In the genomic region with DNA sequence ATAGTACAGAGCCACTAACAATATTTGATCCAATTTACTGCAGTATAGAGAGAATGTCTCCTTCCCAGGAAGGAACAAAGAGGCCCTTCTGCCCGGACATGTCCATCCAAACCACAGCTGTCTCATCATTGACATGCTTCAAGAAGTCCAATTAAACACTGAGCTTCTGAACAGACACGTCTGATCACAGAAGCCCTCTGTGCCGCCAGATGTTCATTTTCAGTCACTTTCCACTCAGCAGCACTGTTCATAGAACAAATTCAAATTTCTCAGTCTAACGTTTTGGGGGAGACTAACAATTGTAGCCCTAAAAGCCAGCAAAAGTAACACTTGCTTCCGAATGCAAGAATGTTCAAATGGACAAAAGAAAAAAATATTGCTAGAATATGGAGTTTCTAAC, we compare ENCODE assay signal across 8 cellular contexts. TPM values are rescaled to one million over a fixed set of nuclear protein-coding genes. Genes with fewer than 3 reads are reported as not detected.
DNase-seq lines count a peak whose midpoint lies in the region; ATAC-seq and TF ChIP-seq lines count a peak whose summit lies in the region.

No MANE protein-coding gene starts in this region.

- CTCF ChIA-PET in WTC11 (lab: Charles Lee): interaction anchor here (3.6 kb wide), 1 partner anchor 15 kb away, joined by 16 read pairs; a partner anchor contains a TSS

- no peak for TF ChIP-seq CTCF in WTC11 (IDR thresholded peaks at IDR 0.05)

- no peak for DNase-seq in activated naive CD4-positive, alpha-beta T cell (lab: John Stamatoyannopoulos, UW)
- DNase-seq in WTC11 (ENCODE audit: low spot score) (no peak), hippocampal formation (lab: John Stamatoyannopoulos, UW) (peak; percentile 49 to 62), NCI-H2107 treated with DMSO at 0.1 percent for 48 hours (lab: John Stamatoyannopoulos, UW; ENCODE audit: unreplicated experiment) (no peak), T-helper 9 cell (no peak)
- no peak for DNase-seq in stimulated activated naive B cell treated with anti-CD40 and anti-IgM and Interleukin-4, amounts not matched to agents 10 μg/mL and 1 μg/mL and 100 μg/mL, for 72 hours

- peak overlapping the region; percentile 39 for H3K4me3 Mint-ChIP-seq in activated naive CD4-positive, alpha-beta T cell treated with anti-CD3 and anti-CD28 coated beads, Interleukin-2, amount 50 U/mL, for 24 hours
- H3K4me3 Mint-ChIP-seq in WTC11: no peak overlapping the region
- peak overlapping the region; percentile 54 to 67 for H3K4me3 Mint-ChIP-seq in stimulated activated naive B cell treated with anti-CD40 and anti-IgM and Interleukin-4, amounts not matched to agents 10 μg/mL and 1 μg/mL and 100 μg/mL, for 72 hours

- no peaks in the 10 kb centered on the region for H3K27me3 Mint-ChIP-seq in activated naive CD4-positive, alpha-beta T cell treated with anti-CD3 and anti-CD28 coated beads, Interleukin-2, amount 50 U/mL, for 24 hours
- H3K27me3 Mint-ChIP-seq in WTC11 (ENCODE audit: low read depth): no peaks in the 10 kb centered on the region
- H3K27me3 Mint-ChIP-seq in stimulated activated naive B cell treated with anti-CD40 and anti-IgM and Interleukin-4, amounts not matched to agents 10 μg/mL and 1 μg/mL and 100 μg/mL, for 72 hours: no peaks in the 10 kb centered on the region

- H3K27ac Mint-ChIP-seq in activated naive CD4-positive, alpha-beta T cell treated with anti-CD3 and anti-CD28 coated beads, Interleukin-2, amount 50 U/mL, for 24 hours: peak overlapping the region; percentile 84
- peak overlapping the region; percentile 95 for H3K27ac Mint-ChIP-seq in WTC11
- peak overlapping the region; percentile 99 for H3K27ac Mint-ChIP-seq in stimulated activated naive B cell treated with anti-CD40 and anti-IgM and Interleukin-4, amounts not matched to agents 10 μg/mL and 1 μg/mL and 100 μg/mL, for 72 hours

- H3K36me3 Mint-ChIP-seq in activated naive CD4-positive, alpha-beta T cell treated with anti-CD3 and anti-CD28 coated beads, Interleukin-2, amount 50 U/mL, for 24 hours: peaks cover 4% of the 10 kb centered on the region
- H3K36me3 Mint-ChIP-seq in WTC11: peaks cover 4% of the 10 kb centered on the region
- peaks cover 11 to 12% of the 10 kb centered on the region in 2 donors for H3K36me3 Mint-ChIP-seq in stimulated activated naive B cell treated with anti-CD40 and anti-IgM and Interleukin-4, amounts not matched to agents 10 μg/mL and 1 μg/mL and 100 μg/mL, for 72 hours

- ATAC-seq in WTC11 (no peak), HG03139 (IDR thresholded peaks at IDR 0.05; ENCODE audit: unreplicated experiment) (no peak)
- no peak for ATAC-seq in stimulated activated naive B cell treated with anti-CD40 and anti-IgM and Interleukin-4, amounts not matched to agents 10 μg/mL and 1 μg/mL and 100 μg/mL, for 72 hours (replicated peaks)

- peaks cover 51% of the 10 kb centered on the region for H3K4me1 Mint-ChIP-seq in activated naive CD4-positive, alpha-beta T cell treated with anti-CD3 and anti-CD28 coated beads, Interleukin-2, amount 50 U/mL, for 24 hours
- H3K4me1 Mint-ChIP-seq in WTC11: peaks cover 15% of the 10 kb centered on the region
- peaks cover 28 to 65% of the 10 kb centered on the region in 2 donors for H3K4me1 Mint-ChIP-seq in stimulated activated naive B cell treated with anti-CD40 and anti-IgM and Interleukin-4, amounts not matched to agents 10 μg/mL and 1 μg/mL and 100 μg/mL, for 72 hours

- POLR2A ChIA-PET in WTC11 (lab: Charles Lee): interaction anchor here (0.5 kb wide), 1 partner anchor 47 kb away, joined by 5 read pairs; no protein-coding TSS in a partner anchor

- H3K9me3 Mint-ChIP-seq in activated naive CD4-positive, alpha-beta T cell treated with anti-CD3 and anti-CD28 coated beads, Interleukin-2, amount 50 U/mL, for 24 hours: no peaks in the 10 kb centered on the region
- no peaks in the 10 kb centered on the region for H3K9me3 Mint-ChIP-seq in WTC11
- H3K9me3 Mint-ChIP-seq in stimulated activated naive B cell treated with anti-CD40 and anti-IgM and Interleukin-4, amounts not matched to agents 10 μg/mL and 1 μg/mL and 100 μg/mL, for 72 hours: no peaks in the 10 kb centered on the region

TF ChIP-seq in WTC11, 78 proteins besides CTCF, POLR2A, EP300 and RAD21:
- no peak for TF ChIP-seq TP53 (CRISPR knock-in tag; IDR thresholded peaks at IDR 0.05)
- TF ChIP-seq MYBL2 (CRISPR knock-in tag; IDR thresholded peaks at IDR 0.05): no peak

RNA-seq across cellular contexts. Expression of a gene that starts 15.3 kb away (rescaled TPM):
- 39.9 to 45.9 TPM (median 43.0 TPM) in 3 replicates for total RNA-seq in WTC11 (2021)

RNA-seq across cellular contexts. Expression of a gene that starts 39.1 kb away (rescaled TPM):
- total RNA-seq in WTC11 (2021): 11.1 to 11.5 TPM (median 11.4 TPM) in 3 replicates

Comparison
In these comparisons a context has a peak if more than half of its experiments do, and no peak if none do; other contexts are left out.
1. DNase-seq: peak in hippocampal formation (2 of 2); none in activated naive CD4-positive, alpha-beta T cell (0 of 4), WTC11 (single experiment), stimulated activated naive B cell treated with anti-CD40 and anti-IgM and Interleukin-4, amounts not matched to agents 10 μg/mL and 1 μg/mL and 100 μg/mL, for 72 hours (single experiment), NCI-H2107 treated with DMSO at 0.1 percent for 48 hours (single experiment) and T-helper 9 cell (single experiment).
2. Peak in every context shown above with its lines, with median percentiles within 50 percentile points of each other: H3K27ac Mint-ChIP-seq.